ENCODE assay signal across 17 cellular contexts in the genomic region with DNA sequence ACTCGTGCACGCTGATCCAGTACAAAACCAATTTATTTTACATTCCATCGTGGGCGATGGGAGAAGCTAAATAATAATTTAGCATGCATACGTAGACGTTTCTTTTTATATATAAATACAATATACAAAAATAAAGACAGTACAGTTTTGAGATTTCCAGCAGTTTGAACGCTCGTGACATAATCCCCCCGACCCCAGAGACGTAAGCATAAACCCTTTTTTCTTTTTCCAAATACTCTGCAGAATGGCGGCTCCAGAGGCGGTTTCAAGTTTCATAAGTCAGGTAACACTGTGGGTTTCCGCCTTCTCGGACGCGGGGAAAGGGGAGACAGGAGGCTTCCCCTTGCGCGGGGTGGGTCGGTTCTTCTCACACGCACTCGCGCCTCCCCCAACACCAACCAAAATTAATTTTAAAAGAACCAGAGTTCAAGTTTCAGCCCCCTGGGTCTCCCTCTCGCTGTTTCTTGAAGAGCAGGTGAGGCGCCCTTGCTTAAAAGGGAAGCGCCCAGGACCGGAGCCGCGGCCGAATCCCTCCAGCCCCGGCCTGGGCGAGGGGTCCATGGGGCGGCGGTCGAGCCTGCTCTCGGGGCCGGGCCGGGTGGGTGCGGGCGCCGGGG. TPM values are rescaled to one million over a fixed set of nuclear protein-coding genes. Genes with fewer than 3 reads are reported as not detected.
DNase-seq lines count a peak whose midpoint lies in the region; ATAC-seq and TF ChIP-seq lines count a peak whose summit lies in the region.
"Had no signal": no experiment of that assay in that cellular context is flagged by ENCODE, and none has a peak within 500 bp of the region (broad histone marks: within the 10 kb centered on the region; RNA-seq: fewer than 3 reads in every experiment).

No MANE protein-coding gene starts in this region.

- no peak for DNase-seq in activated naive CD4-positive, alpha-beta T cell treated with Interleukin-2 at 50 U/mL for 16 hours
- no peak for DNase-seq in activated CD8-positive, alpha-beta memory T cell treated with anti-CD3 and anti-CD28 coated beads, Interleukin-2, amount 10 ng/mL, durations not matched to agents 7 days and 5 days
- no peak for DNase-seq in memory B cell (ENCODE audit: low spot score in 2 of 2)
- no peak for DNase-seq in GOT3 (lab: John Stamatoyannopoulos, UW)
- DNase-seq in Ammon's horn (ENCODE audit: low spot score), result no peak
- no peak for DNase-seq in testis
- DNase-seq: amniotic stem cell; left cardiac atrium; NCI-H1417 treated with DMSO at 0.1 percent for 48 hours; right lobe of liver; stimulated activated CD4-positive, alpha-beta T cell treated with anti-CD3 and anti-CD28 coated beads, Interleukin-2, amount 100 ng/mL, for 24 hours; WERI-Rb-1 had no signal

- H3K9me3 Mint-ChIP-seq in activated naive CD4-positive, alpha-beta T cell treated with anti-CD3 and anti-CD28 coated beads, Interleukin-2, amount 50 U/mL, for 24 hours, result no peaks in the 10 kb centered on the region
- no peaks in the 10 kb centered on the region for H3K9me3 Mint-ChIP-seq in activated CD8-positive, alpha-beta memory T cell treated with anti-CD3 and anti-CD28 coated beads, Interleukin-2, amount 10 ng/mL, durations not matched to agents 7 days and 5 days (ENCODE audit: low read depth)
- H3K9me3 Mint-ChIP-seq in memory B cell, result peaks cover 1% of the 10 kb centered on the region
- no peaks in the 10 kb centered on the region for H3K9me3 Mint-ChIP-seq in stimulated activated naive CD8-positive, alpha-beta T cell treated with anti-CD3 and anti-CD28 coated beads, Interleukin-15, Interleukin-2, amounts not matched to agents 100 ng/mL and 50 ng/mL, for 24 hours

- TF ChIP-seq CTCF in testis (IDR thresholded peaks at IDR 0.05), result no peak

- H3K4me1 Mint-ChIP-seq in activated naive CD4-positive, alpha-beta T cell treated with anti-CD3 and anti-CD28 coated beads, Interleukin-2, amount 50 U/mL, for 24 hours, result peaks cover 22% of the 10 kb centered on the region
- peaks cover 20% of the 10 kb centered on the region for H3K4me1 Mint-ChIP-seq in activated CD8-positive, alpha-beta memory T cell treated with anti-CD3 and anti-CD28 coated beads, Interleukin-2, amount 10 ng/mL, durations not matched to agents 7 days and 5 days
- H3K4me1 Mint-ChIP-seq in memory B cell, result peaks cover 14% of the 10 kb centered on the region
- H3K4me1 Mint-ChIP-seq in stimulated activated naive CD8-positive, alpha-beta T cell treated with anti-CD3 and anti-CD28 coated beads, Interleukin-15, Interleukin-2, amounts not matched to agents 100 ng/mL and 50 ng/mL, for 24 hours (ENCODE audit: low read depth), result peaks cover 28% of the 10 kb centered on the region

- H3K9me3 ChIP-seq in testis, result no peaks in the 10 kb centered on the region
- H3K9me3 ChIP-seq: right lobe of liver, tibial nerve had no signal

- peaks cover 6% of the 10 kb centered on the region for H3K27me3 ChIP-seq in testis

- WGBS in testis, 2 donors, result 5 to 9% methylated on average over 24 to 29 of the region's 40 CpGs

- ATAC-seq in activated CD8-positive, alpha-beta memory T cell treated with anti-CD3 and anti-CD28 coated beads, Interleukin-2, amount 10 ng/mL, durations not matched to agents 7 days and 5 days, result no peak
- ATAC-seq in memory B cell (ENCODE audit: low read depth), result no peak
- ATAC-seq: left cardiac atrium had no signal

- no peak for TF ChIP-seq POLR2A in testis (IDR thresholded peaks at IDR 0.05)

- intact Hi-C loops in testis (cut with DNase I; ENCODE audit: low total_unique reads), result no loop called here

- peak overlapping the region; percentile 19 for H3K4me3 Mint-ChIP-seq in activated naive CD4-positive, alpha-beta T cell treated with anti-CD3 and anti-CD28 coated beads, Interleukin-2, amount 50 U/mL, for 24 hours
- H3K4me3 Mint-ChIP-seq in activated CD8-positive, alpha-beta memory T cell treated with anti-CD3 and anti-CD28 coated beads, Interleukin-2, amount 10 ng/mL, durations not matched to agents 7 days and 5 days, result no peak overlapping the region
- no peak overlapping the region for H3K4me3 Mint-ChIP-seq in memory B cell
- no peak overlapping the region for H3K4me3 Mint-ChIP-seq in stimulated activated naive CD8-positive, alpha-beta T cell treated with anti-CD3 and anti-CD28 coated beads, Interleukin-15, Interleukin-2, amounts not matched to agents 100 ng/mL and 50 ng/mL, for 24 hours

- no peak overlapping the region for H3K27ac ChIP-seq in testis
- H3K27ac ChIP-seq: HL-60, KMS-11, right lobe of liver, tibial nerve, WERI-Rb-1 had no signal

- H3K27me3 Mint-ChIP-seq in activated naive CD4-positive, alpha-beta T cell treated with anti-CD3 and anti-CD28 coated beads, Interleukin-2, amount 50 U/mL, for 24 hours, result peaks cover 43% of the 10 kb centered on the region
- peaks cover 85% of the 10 kb centered on the region for H3K27me3 Mint-ChIP-seq in activated CD8-positive, alpha-beta memory T cell treated with anti-CD3 and anti-CD28 coated beads, Interleukin-2, amount 10 ng/mL, durations not matched to agents 7 days and 5 days
- H3K27me3 Mint-ChIP-seq in memory B cell, result peaks cover 27% of the 10 kb centered on the region
- peaks cover 73% of the 10 kb centered on the region for H3K27me3 Mint-ChIP-seq in stimulated activated naive CD8-positive, alpha-beta T cell treated with anti-CD3 and anti-CD28 coated beads, Interleukin-15, Interleukin-2, amounts not matched to agents 100 ng/mL and 50 ng/mL, for 24 hours

- no peak overlapping the region for H3K4me3 ChIP-seq in testis
- H3K4me3 ChIP-seq: right lobe of liver had no signal

- CTCF ChIA-PET in activated CD8-positive, alpha-beta memory T cell treated with anti-CD3 and anti-CD28 coated beads, Interleukin-2, amount 10 ng/mL, durations not matched to agents 7 days and 5 days (lab: Charles Lee), result no interaction called here

- H3K36me3 ChIP-seq in testis (ENCODE audit: low read depth, missing control alignments), result no peaks in the 10 kb centered on the region
- H3K36me3 ChIP-seq: right lobe of liver, tibial nerve had no signal

- H3K4me1 ChIP-seq in testis, result peaks cover 6% of the 10 kb centered on the region

- H3K27ac Mint-ChIP-seq in activated naive CD4-positive, alpha-beta T cell treated with anti-CD3 and anti-CD28 coated beads, Interleukin-2, amount 50 U/mL, for 24 hours, result no peak overlapping the region
- peak overlapping the region; percentile 52 for H3K27ac Mint-ChIP-seq in activated CD8-positive, alpha-beta memory T cell treated with anti-CD3 and anti-CD28 coated beads, Interleukin-2, amount 10 ng/mL, durations not matched to agents 7 days and 5 days
- H3K27ac Mint-ChIP-seq in memory B cell, result peak overlapping the region; percentile 31
- peak overlapping the region; percentile 26 for H3K27ac Mint-ChIP-seq in stimulated activated naive CD8-positive, alpha-beta T cell treated with anti-CD3 and anti-CD28 coated beads, Interleukin-15, Interleukin-2, amounts not matched to agents 100 ng/mL and 50 ng/mL, for 24 hours

- no peaks in the 10 kb centered on the region for H3K36me3 Mint-ChIP-seq in activated naive CD4-positive, alpha-beta T cell treated with anti-CD3 and anti-CD28 coated beads, Interleukin-2, amount 50 U/mL, for 24 hours
- H3K36me3 Mint-ChIP-seq in activated CD8-positive, alpha-beta memory T cell treated with anti-CD3 and anti-CD28 coated beads, Interleukin-2, amount 10 ng/mL, durations not matched to agents 7 days and 5 days, result peaks cover 3% of the 10 kb centered on the region
- no peaks in the 10 kb centered on the region for H3K36me3 Mint-ChIP-seq in memory B cell
- no peaks in the 10 kb centered on the region for H3K36me3 Mint-ChIP-seq in stimulated activated naive CD8-positive, alpha-beta T cell treated with anti-CD3 and anti-CD28 coated beads, Interleukin-15, Interleukin-2, amounts not matched to agents 100 ng/mL and 50 ng/mL, for 24 hours (ENCODE audit: low read depth)

RNA-seq across cellular contexts. Expression of a gene that starts 5.5 kb away (rescaled TPM):
- total RNA-seq in activated CD8-positive, alpha-beta memory T cell treated with anti-CD3 and anti-CD28 coated beads, Interleukin-2, amount 10 ng/mL, durations not matched to agents 7 days and 5 days, result not detected
- total RNA-seq in testis, result 1 to 10 TPM; 3.0 to 3.3 TPM
- polyA plus RNA-seq in testis (ENCODE audit: insufficient read depth, low read depth, low replicate concordance), result 1.5 TPM
- total RNA-seq: left cardiac atrium, right lobe of liver, tibial nerve had no signal

RNA-seq across cellular contexts. Expression of a gene that starts 55.4 kb away (rescaled TPM):
- 10 to 100 TPM; 31.9 to 35.0 TPM for total RNA-seq in activated CD8-positive, alpha-beta memory T cell treated with anti-CD3 and anti-CD28 coated beads, Interleukin-2, amount 10 ng/mL, durations not matched to agents 7 days and 5 days
- total RNA-seq in testis, result 10 to 100 TPM; 42.8 to 47.1 TPM
- polyA plus RNA-seq in testis (ENCODE audit: insufficient read depth, low read depth, low replicate concordance), result 20.2 TPM
